1 cellular context compared by ENCODE assay signal in the genomic region with DNA sequence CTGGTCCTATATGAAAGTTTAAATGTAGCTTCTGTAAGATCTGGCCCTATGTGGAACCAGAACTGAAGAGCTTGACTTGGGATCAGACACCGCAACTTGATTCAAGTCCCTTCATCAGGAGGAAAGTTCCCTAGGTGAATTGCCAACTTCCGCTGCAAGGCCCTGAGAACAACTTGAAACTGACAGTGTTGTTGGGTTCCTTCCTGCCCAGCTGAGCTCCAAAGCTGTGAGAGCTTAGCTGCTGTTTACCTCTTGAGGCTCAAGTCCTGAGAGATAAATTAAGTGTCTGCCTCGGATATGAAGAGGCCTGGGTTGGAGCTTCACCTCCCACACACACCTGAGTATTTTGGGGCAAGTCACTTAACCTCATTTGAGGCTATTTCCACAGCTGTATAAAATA.
TF ChIP-seq lines count a peak whose summit lies in the region.

No MANE protein-coding gene starts in this region.

TF ChIP-seq in IMR-90, 13 proteins besides CTCF, POLR2A, EP300 and RAD21 (continued from another document):
- no peak for TF ChIP-seq RCOR1 (IDR thresholded peaks at IDR 0.05; ENCODE audit: insufficient replicate concordance, low read length)
- TF ChIP-seq ELK1 (IDR thresholded peaks at IDR 0.05; ENCODE audit: borderline replicate concordance, low read depth, low read length), result no peak
- no peak for TF ChIP-seq NFE2L2 (IDR thresholded peaks at IDR 0.05; ENCODE audit: low read depth, low read length)
- no peak for TF ChIP-seq MXI1 (IDR thresholded peaks at IDR 0.05; ENCODE audit: borderline replicate concordance, low read depth, low read length)
- TF ChIP-seq RFX5 (IDR thresholded peaks at IDR 0.05; ENCODE audit: low read depth, low read length), result no peak
- no peak for TF ChIP-seq BHLHE40 (IDR thresholded peaks at IDR 0.05; ENCODE audit: low read depth, low read length)
- no peak for TF ChIP-seq SMC3 (IDR thresholded peaks at IDR 0.05; ENCODE audit: low read depth, low read length)
- no peak for TF ChIP-seq FOS (IDR thresholded peaks at IDR 0.05; ENCODE audit: low read depth, low read length)
- TF ChIP-seq CEBPB (IDR thresholded peaks at IDR 0.05; ENCODE audit: low read depth, low read length), result no peak
- no peak for TF ChIP-seq MAFK (IDR thresholded peaks at IDR 0.05; ENCODE audit: low read depth, low read length)
- TF ChIP-seq MAZ (IDR thresholded peaks at IDR 0.05; ENCODE audit: borderline replicate concordance, low read depth, low read length), result no peak
- no peak for TF ChIP-seq CHD1 (IDR thresholded peaks at IDR 0.05; ENCODE audit: low read depth, low read length)
TF ChIP-seq in IMR-90: peak in this region for 0.
